Comparison of ENCODE assay signal across 1 cellular context in the genomic region with DNA sequence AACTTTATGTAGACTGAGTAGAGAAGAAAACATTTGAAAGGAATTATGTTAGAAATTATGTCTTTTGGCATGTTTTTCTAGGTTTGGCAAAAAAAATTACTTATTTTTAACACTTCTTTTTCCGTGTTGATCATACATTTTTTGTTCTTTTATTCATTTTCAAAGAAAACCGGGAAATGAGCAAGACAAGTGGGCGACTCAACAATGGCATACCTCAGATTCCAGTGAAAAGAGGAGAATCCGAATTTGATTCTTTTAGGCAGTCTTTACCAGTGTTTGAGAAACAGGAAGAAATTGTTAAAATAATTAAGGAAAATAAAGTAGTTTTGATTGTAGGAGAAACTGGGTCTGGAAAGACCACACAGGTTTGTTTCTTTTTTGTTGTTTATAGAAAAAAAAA.
TF ChIP-seq lines count a peak whose summit lies in the region.

No MANE protein-coding gene starts in this region.

TF ChIP-seq in H1, 55 proteins besides CTCF, POLR2A, EP300 and RAD21:
- TF ChIP-seq TEAD4 (IDR thresholded peaks at IDR 0.05; ENCODE audit: low read depth, low read length): peak; percentile 55; the same call in 1 of the 2 replicates
- TF ChIP-seq, protein P1, sequence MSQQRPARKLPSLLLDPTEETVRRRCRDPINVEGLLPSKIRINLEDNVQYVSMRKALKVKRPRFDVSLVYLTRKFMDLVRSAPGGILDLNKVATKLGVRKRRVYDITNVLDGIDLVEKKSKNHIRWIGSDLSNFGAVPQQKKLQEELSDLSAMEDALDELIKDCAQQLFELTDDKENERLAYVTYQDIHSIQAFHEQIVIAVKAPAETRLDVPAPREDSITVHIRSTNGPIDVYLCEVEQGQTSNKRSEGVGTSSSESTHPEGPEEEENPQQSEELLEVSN (IDR thresholded peaks at IDR 0.05): no peak
- TF ChIP-seq RNF2 (IDR thresholded peaks at IDR 0.05; ENCODE audit: borderline replicate concordance, low read depth, low read length, missing control alignments, poor library complexity, severe bottlenecking): no peak
